Comparison of ENCODE assay signal across 20 cellular contexts in the genomic region with DNA sequence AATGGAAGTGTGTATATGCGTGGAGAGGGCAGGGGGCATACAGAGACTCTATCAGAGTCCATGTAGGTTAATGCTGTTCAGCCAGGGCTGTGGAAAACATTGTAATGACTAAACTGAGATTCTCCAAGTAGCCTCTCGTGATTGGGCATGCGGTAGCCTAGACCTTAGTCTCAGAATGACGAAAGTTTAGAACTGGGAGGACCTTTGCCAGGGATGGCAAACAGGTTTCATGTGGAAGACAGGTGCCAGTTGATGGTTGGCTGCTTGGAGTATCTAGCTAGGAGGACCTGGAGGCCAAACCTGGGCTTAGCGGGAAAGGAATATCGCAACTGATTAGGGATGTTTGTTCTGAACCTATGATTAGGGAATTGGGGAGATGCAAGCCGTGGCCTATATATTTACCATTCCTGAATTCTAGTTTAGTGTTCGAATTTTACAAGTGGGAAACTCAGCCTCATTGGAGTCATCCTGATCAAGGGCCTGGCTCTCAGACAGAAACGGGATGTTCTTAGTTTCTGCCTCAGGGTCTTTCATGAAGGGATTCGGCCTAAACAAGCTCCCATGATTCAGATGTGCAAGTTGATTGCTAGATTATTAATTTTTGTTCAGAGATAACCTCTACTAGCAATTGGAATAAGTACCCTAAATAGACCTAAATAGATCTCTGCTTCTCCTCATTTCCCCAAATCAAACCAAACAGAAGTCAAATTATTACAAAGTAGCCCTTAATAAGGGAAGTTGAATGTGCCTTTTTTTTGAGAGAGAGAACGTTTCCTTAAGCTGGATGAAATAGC.
"Had no signal": no experiment of that assay in that cellular context is flagged by ENCODE, and none has a peak within 500 bp of the region (broad histone marks: within the 10 kb centered on the region; RNA-seq: fewer than 3 reads in every experiment).

No MANE protein-coding gene starts in this region.

- H3K9me3 ChIP-seq: esophagus squamous epithelium, mucosa of descending colon, neutrophil, right atrium auricular region, suprapubic skin, thyroid gland, upper lobe of right lung, vagina had no signal

- H3K4me3 ChIP-seq: coronary artery, esophagus squamous epithelium, mucosa of descending colon, right atrium auricular region, suprapubic skin, thyroid gland, upper lobe of right lung, vagina had no signal

- FAIRE-seq: kidney, small intestine had no signal

- DNase-seq: effector CD4-positive, alpha-beta T cell; esophagus squamous epithelium; foreskin fibroblast; immature natural killer cell; kidney; left colon; mucosa of descending colon; naive thymus-derived CD8-positive, alpha-beta T cell; posterior cingulate gyrus; small intestine; stimulated activated CD4-positive, alpha-beta T cell treated with anti-CD3 and anti-CD28 coated beads, Interleukin-2, amount 100 ng/mL, for 48 hours; stimulated activated naive CD8-positive, alpha-beta T cell treated with anti-CD3 and anti-CD28 coated beads, Interleukin-15, Interleukin-2, amounts not matched to agents 100 U/mL and 50 U/mL, for 24 hours; thyroid gland; upper lobe of right lung had no signal

- H3K27me3 Mint-ChIP-seq: naive thymus-derived CD8-positive, alpha-beta T cell had no signal

- H3K27ac ChIP-seq: coronary artery, epithelial cell of prostate, esophagus squamous epithelium, neutrophil, right atrium auricular region, suprapubic skin, upper lobe of right lung, vagina had no signal

- H3K4me3 Mint-ChIP-seq: immature natural killer cell; naive thymus-derived CD8-positive, alpha-beta T cell had no signal

- H3K27ac Mint-ChIP-seq: immature natural killer cell; naive thymus-derived CD8-positive, alpha-beta T cell had no signal

- ATAC-seq: left colon; mucosa of descending colon; naive thymus-derived CD8-positive, alpha-beta T cell; stimulated activated naive CD8-positive, alpha-beta T cell treated with anti-CD3 and anti-CD28 coated beads, Interleukin-15, Interleukin-2, amounts not matched to agents 100 U/mL and 50 U/mL, for 24 hours; upper lobe of right lung had no signal

- H3K36me3 ChIP-seq: neutrophil, right atrium auricular region, suprapubic skin, thyroid gland, upper lobe of right lung, vagina had no signal

- H3K9me3 Mint-ChIP-seq: immature natural killer cell; naive thymus-derived CD8-positive, alpha-beta T cell had no signal

- H3K27me3 ChIP-seq: esophagus squamous epithelium, neutrophil, right atrium auricular region, suprapubic skin, thyroid gland, upper lobe of right lung, vagina had no signal
